ENCODE assay signal across 11 cellular contexts in genomic region chr14:102901633-102902032, GRCh38. TPM values are rescaled to one million over a fixed set of nuclear protein-coding genes. Genes with fewer than 3 reads are reported as not detected.
DNase-seq lines count a peak whose midpoint lies in the region; ATAC-seq and TF ChIP-seq lines count a peak whose summit lies in the region.
"Had no signal": no experiment of that assay in that cellular context is flagged by ENCODE, and none has a peak within 500 bp of the region (broad histone marks: within the 10 kb centered on the region; RNA-seq: fewer than 3 reads in every experiment).

No MANE protein-coding gene starts in this region.

- H3K36me3 Mint-ChIP-seq in activated naive CD4-positive, alpha-beta T cell treated with anti-CD3 and anti-CD28 coated beads, Interleukin-2, amount 50 U/mL, for 72 hours: peaks cover 4 to 17% of the 10 kb centered on the region in 2 donors

- intact Hi-C loops in Right ventricle myocardium inferior (cut with DNase I): no loop called here

- H3K9me3 Mint-ChIP-seq in activated naive CD4-positive, alpha-beta T cell treated with anti-CD3 and anti-CD28 coated beads, Interleukin-2, amount 50 U/mL, for 72 hours: no peaks in the 10 kb centered on the region

- DNase-seq in GM13976 (ENCODE audit: low spot score): peak; percentile 93
- no peak for DNase-seq in activated naive CD4-positive, alpha-beta T cell treated with anti-CD3 and anti-CD28 coated beads, Interleukin-2, amount 50 U/mL, for 72 hours (ENCODE audit: low spot score in 2 of 2)
- no peak for DNase-seq in stimulated activated CD4-positive, alpha-beta T cell treated with anti-CD3 and anti-CD28 coated beads, Interleukin-4, amount 100 ng/mL, for 4 hours
- no peak for DNase-seq in mucosa of gallbladder (ENCODE audit: low spot score)
- no peak for DNase-seq in Right ventricle myocardium inferior (ENCODE audit: missing footprints)
- DNase-seq in activated CD8-positive, alpha-beta memory T cell treated with anti-CD3 and anti-CD28 coated beads, Interleukin-2, amount 50 U/mL, for 4 hours: no peak
- DNase-seq: cerebellar nuclear complex; SHP77 treated with DMSO at 0.1 percent for 48 hours; stimulated activated CD8-positive, alpha-beta memory T cell treated with anti-CD3 and anti-CD28 coated beads, Interleukin-4, amount 100 ng/mL, for 48 hours had no signal

- in situ Hi-C loops in GM13976 (cut with MboI; ENCODE audit: low sequenced_read_pairs, unreplicated experiment): no loop called here

- peak overlapping the region; percentile 54 to 95 for H3K27ac Mint-ChIP-seq in activated naive CD4-positive, alpha-beta T cell treated with anti-CD3 and anti-CD28 coated beads, Interleukin-2, amount 50 U/mL, for 72 hours

- TF ChIP-seq CTCF in GM13976 (IDR thresholded peaks at IDR 0.05; ENCODE audit: borderline replicate concordance, control extremely low read depth, extremely low read depth, insufficient read depth, missing control alignments): no peak

- ATAC-seq in GM19438 (IDR thresholded peaks at IDR 0.05; ENCODE audit: low read depth, unreplicated experiment): peak; percentile 68
- peak; percentile 59 for ATAC-seq in HG03139 (IDR thresholded peaks at IDR 0.05; ENCODE audit: unreplicated experiment)
- no peak for ATAC-seq in activated naive CD4-positive, alpha-beta T cell treated with anti-CD3 and anti-CD28 coated beads, Interleukin-2, amount 50 U/mL, for 72 hours
- no peak for ATAC-seq in Right ventricle myocardium inferior

RNA-seq across cellular contexts. Expression of gene AMN, which starts 20.8 kb away (rescaled TPM):
- under 1 TPM; 0.30 to 0.49 TPM for total RNA-seq in activated naive CD4-positive, alpha-beta T cell treated with anti-CD3 and anti-CD28 coated beads, Interleukin-2, amount 50 U/mL, for 72 hours
- total RNA-seq in mucosa of gallbladder (204 TPM), Right ventricle myocardium inferior (0.14 TPM)

Comparison
In these comparisons a context has a peak if more than half of its experiments do, and no peak if none do; other contexts are left out.
1. ATAC-seq: peak in GM19438 (single experiment) and HG03139 (single experiment); none in activated naive CD4-positive, alpha-beta T cell treated with anti-CD3 and anti-CD28 coated beads, Interleukin-2, amount 50 U/mL, for 72 hours (0 of 2) and Right ventricle myocardium inferior (single experiment).
2. RNA of gene AMN, which starts 20.8 kb away (total RNA-seq): 204 TPM in mucosa of gallbladder (single experiment); 0.30 to 0.49 TPM in activated naive CD4-positive, alpha-beta T cell treated with anti-CD3 and anti-CD28 coated beads, Interleukin-2, amount 50 U/mL, for 72 hours and 0.14 TPM in Right ventricle myocardium inferior (single experiment); every median in the first group is over 100 times any median in the second.